Comparison of ENCODE assay signal across 8 cellular contexts in genomic region chr9:33024966-33025571, GRCh38. TPM values are rescaled to one million over a fixed set of nuclear protein-coding genes. Genes with fewer than 3 reads are reported as not detected.
DNase-seq lines count a peak whose midpoint lies in the region; ATAC-seq and TF ChIP-seq lines count a peak whose summit lies in the region.

DNAJA1 (plus strand) TSS chr9:33025273; CDS start chr9:33026485, 1,212 bp downstream.

- H3K36me3 ChIP-seq in RWPE2 (ENCODE audit: low read depth), result peaks cover 55% of the 10 kb centered on the region

- H3K9me3 Mint-ChIP-seq in nephron progenitor cell, result no peaks in the 10 kb centered on the region
- no peaks in the 10 kb centered on the region for H3K9me3 Mint-ChIP-seq in stimulated activated naive CD8-positive, alpha-beta T cell treated with anti-CD3 and anti-CD28 coated beads, Interleukin-15, Interleukin-2, amounts not matched to agents 100 ng/mL and 50 ng/mL, for 24 hours

- DNase-seq in ELF-1 (ENCODE audit: low read depth, low spot score), result peak; percentile 96
- peak; percentile 73 for DNase-seq in GOT3 (lab: John Stamatoyannopoulos, UW)
- peak; percentile 92 for DNase-seq in LHCN-M2 (ENCODE audit: low read depth)
- peak; percentile 89 for DNase-seq in RWPE2 (ENCODE audit: low spot score)
- peak; percentile 96 for DNase-seq in activated T-helper 9 cell treated with anti-CD3 and anti-CD28 coated beads, Interleukin-2, amount 50 U/mL, for 16 hours (ENCODE audit: low read depth)
- peak; percentile 95 for DNase-seq in fibroblast of pulmonary artery (ENCODE audit: low read depth)
- DNase-seq in nephron progenitor cell, result peak; percentile 95

- peak within 1 kb of the TSS; percentile 95 for H3K4me3 ChIP-seq in RWPE2 (ENCODE audit: severe bottlenecking)
- peak within 1 kb of the TSS; percentile 99 for H3K4me3 ChIP-seq in fibroblast of pulmonary artery (replicated peaks; ENCODE audit: low read depth, low read length)

- TF ChIP-seq CTCF in RWPE2 (IDR thresholded peaks at IDR 0.05; ENCODE audit: poor library complexity, severe bottlenecking) (no peak), fibroblast of pulmonary artery (IDR thresholded peaks at IDR 0.05; ENCODE audit: low read length, missing control alignments) (no peak), nephron progenitor cell (IDR thresholded peaks at IDR 0.05) (no peak)

- H3K27ac ChIP-seq in RWPE2 (ENCODE audit: poor library complexity, severe bottlenecking), result peak within 1 kb of the TSS; percentile 75

- H3K36me3 Mint-ChIP-seq in nephron progenitor cell (ENCODE audit: low read depth), result peaks cover 69% of the 10 kb centered on the region
- peaks cover 76% of the 10 kb centered on the region for H3K36me3 Mint-ChIP-seq in stimulated activated naive CD8-positive, alpha-beta T cell treated with anti-CD3 and anti-CD28 coated beads, Interleukin-15, Interleukin-2, amounts not matched to agents 100 ng/mL and 50 ng/mL, for 24 hours (ENCODE audit: low read depth)

- no peaks in the 10 kb centered on the region for H3K9me3 ChIP-seq in RWPE2 (ENCODE audit: severe bottlenecking)

- H3K27me3 ChIP-seq in RWPE2 (ENCODE audit: insufficient read depth, poor library complexity, severe bottlenecking), result no peaks in the 10 kb centered on the region

- peaks cover 74% of the 10 kb centered on the region for H3K4me1 Mint-ChIP-seq in nephron progenitor cell
- H3K4me1 Mint-ChIP-seq in stimulated activated naive CD8-positive, alpha-beta T cell treated with anti-CD3 and anti-CD28 coated beads, Interleukin-15, Interleukin-2, amounts not matched to agents 100 ng/mL and 50 ng/mL, for 24 hours (ENCODE audit: low read depth), result peaks cover 74% of the 10 kb centered on the region

- H3K4me3 Mint-ChIP-seq in nephron progenitor cell, result peak within 1 kb of the TSS; percentile 98
- H3K4me3 Mint-ChIP-seq in stimulated activated naive CD8-positive, alpha-beta T cell treated with anti-CD3 and anti-CD28 coated beads, Interleukin-15, Interleukin-2, amounts not matched to agents 100 ng/mL and 50 ng/mL, for 24 hours, result peak within 1 kb of the TSS; percentile 95

- ATAC-seq in RWPE2 (ENCODE audit: low read depth), result peak; percentile 86

- peaks cover 5% of the 10 kb centered on the region for H3K27me3 Mint-ChIP-seq in nephron progenitor cell (ENCODE audit: low read depth, poor library complexity)
- H3K27me3 Mint-ChIP-seq in stimulated activated naive CD8-positive, alpha-beta T cell treated with anti-CD3 and anti-CD28 coated beads, Interleukin-15, Interleukin-2, amounts not matched to agents 100 ng/mL and 50 ng/mL, for 24 hours, result no peaks in the 10 kb centered on the region

- H3K4me1 ChIP-seq in RWPE2 (ENCODE audit: insufficient read depth, poor library complexity, severe bottlenecking), result peaks cover 29% of the 10 kb centered on the region

- H3K27ac Mint-ChIP-seq in nephron progenitor cell, result peak within 1 kb of the TSS; percentile 99
- H3K27ac Mint-ChIP-seq in stimulated activated naive CD8-positive, alpha-beta T cell treated with anti-CD3 and anti-CD28 coated beads, Interleukin-15, Interleukin-2, amounts not matched to agents 100 ng/mL and 50 ng/mL, for 24 hours, result peak within 1 kb of the TSS; percentile 97

RNA-seq across cellular contexts. Expression of gene DNAJA1, which starts in this region (rescaled TPM):
- total RNA-seq in LHCN-M2 (2014; rRNA removed), result 179 and 196 TPM in 2 replicates
- 95.4 TPM for polyA plus RNA-seq in LHCN-M2 (2012)

Comparison
In these comparisons a context has a peak if more than half of its experiments do, and no peak if none do; other contexts are left out.
1. Peak in every context shown above with its lines: DNase-seq, ATAC-seq, H3K4me3 ChIP-seq and H3K27ac ChIP-seq.